ENCODE assay signal across 29 cellular contexts in genomic region chr10:82396886-82397285, GRCh38.
"Had no signal": no experiment of that assay in that cellular context is flagged by ENCODE, and none has a peak within 500 bp of the region (broad histone marks: within the 10 kb centered on the region; RNA-seq: fewer than 3 reads in every experiment).

No MANE protein-coding gene starts in this region.

- H3K4me3 Mint-ChIP-seq: dendritic cell treated with granulocyte-macrophage colony-stimulating factor and Interleukin-4, amounts not matched to agents 40 ng/mL and 50 ng/mL, for 4 days; mesothelial cell of epicardium; naive B cell; natural killer cell treated with Interleukin-12 subunit alpha and Interleukin-12 subunit beta and Interleukin-15 and Interleukin-18, amount 100 ng/mL, for 72 hours; neural progenitor cell; stimulated activated naive CD8-positive, alpha-beta T cell treated with anti-CD3 and anti-CD28 coated beads, Interleukin-15, amount 100 ng/mL, for 72 hours had no signal

- H3K9me3 Mint-ChIP-seq: dendritic cell treated with granulocyte-macrophage colony-stimulating factor and Interleukin-4, amounts not matched to agents 40 ng/mL and 50 ng/mL, for 4 days; mesothelial cell of epicardium; neural progenitor cell had no signal

- H3K27me3 ChIP-seq: colonic mucosa, esophagus muscularis mucosa, foreskin keratinocyte, gastroesophageal sphincter, neural progenitor cell, right atrium auricular region, suprapubic skin, transverse colon, vagina had no signal

- H3K27ac Mint-ChIP-seq: dendritic cell treated with granulocyte-macrophage colony-stimulating factor and Interleukin-4, amounts not matched to agents 40 ng/mL and 50 ng/mL, for 4 days; mesothelial cell of epicardium; naive B cell; natural killer cell treated with Interleukin-12 subunit alpha and Interleukin-12 subunit beta and Interleukin-15 and Interleukin-18, amount 100 ng/mL, for 72 hours; progenitor cell of endocrine pancreas; stimulated activated naive CD8-positive, alpha-beta T cell treated with anti-CD3 and anti-CD28 coated beads, Interleukin-15, amount 100 ng/mL, for 72 hours had no signal

- H3K4me3 ChIP-seq: colonic mucosa, esophagus muscularis mucosa, gastroesophageal sphincter, lower lobe of right lung, mucosa of descending colon, neural progenitor cell, right atrium auricular region, smooth muscle cell, suprapubic skin, transverse colon, vagina had no signal

- H3K9me3 ChIP-seq: colonic mucosa, esophagus muscularis mucosa, gastroesophageal sphincter, lower lobe of right lung, mucosa of descending colon, right atrium auricular region, suprapubic skin, transverse colon, vagina had no signal

- H3K4me1 Mint-ChIP-seq: naive B cell; stimulated activated naive CD8-positive, alpha-beta T cell treated with anti-CD3 and anti-CD28 coated beads, Interleukin-15, amount 100 ng/mL, for 72 hours had no signal

- H3K9ac ChIP-seq: neural progenitor cell, parathyroid adenoma had no signal

- ATAC-seq: foreskin keratinocyte; gastroesophageal sphincter; left ventricle myocardium superior; lower lobe of right lung; mucosa of descending colon; natural killer cell treated with Interleukin-12 subunit alpha and Interleukin-12 subunit beta and Interleukin-15 and Interleukin-18, amount 100 ng/mL, for 72 hours; sciatic nerve; stimulated activated naive CD8-positive, alpha-beta T cell treated with anti-CD3 and anti-CD28 coated beads, Interleukin-15, amount 100 ng/mL, for 72 hours had no signal

- H3K4me1 ChIP-seq: colonic mucosa, esophagus muscularis mucosa, foreskin keratinocyte, gastroesophageal sphincter, lower lobe of right lung, parathyroid adenoma, right atrium auricular region, suprapubic skin, transverse colon, vagina had no signal

- H3K27ac ChIP-seq: colonic mucosa, esophagus muscularis mucosa, foreskin keratinocyte, gastroesophageal sphincter, lower lobe of right lung, neural progenitor cell, parathyroid adenoma, right atrium auricular region, suprapubic skin, transverse colon, vagina had no signal

- H3K27me3 Mint-ChIP-seq: dendritic cell treated with granulocyte-macrophage colony-stimulating factor and Interleukin-4, amounts not matched to agents 40 ng/mL and 50 ng/mL, for 4 days; naive B cell; natural killer cell treated with Interleukin-12 subunit alpha and Interleukin-12 subunit beta and Interleukin-15 and Interleukin-18, amount 100 ng/mL, for 72 hours; progenitor cell of endocrine pancreas; stimulated activated naive CD8-positive, alpha-beta T cell treated with anti-CD3 and anti-CD28 coated beads, Interleukin-15, amount 100 ng/mL, for 72 hours had no signal

- DNase-seq: colonic mucosa; effector CD8-positive, alpha-beta T cell; foreskin keratinocyte; hypothalamus; left ventricle myocardium superior; lower lobe of right lung; mucosa of descending colon; naive B cell; occipital lobe; stimulated activated CD4-positive, alpha-beta T cell treated with anti-CD3 and anti-CD28 coated beads, Interleukin-12 subunit alpha, Interleukin-12 subunit beta, amount 100 ng/mL, for 4 hours; stimulated activated CD4-positive, alpha-beta T cell treated with anti-CD3 and anti-CD28 coated beads, Interleukin-1b, Interleukin-23, amount 100 ng/mL, for 48 hours; stimulated activated CD4-positive, alpha-beta T cell treated with anti-CD3 and anti-CD28 coated beads, Interleukin-4, amount 100 ng/mL, for 1 hour; stimulated activated CD8-positive, alpha-beta memory T cell treated with anti-CD3 and anti-CD28 coated beads, Interleukin-4, amount 100 ng/mL, for 48 hours; stimulated activated naive CD4-positive, alpha-beta T cell; stimulated activated naive CD8-positive, alpha-beta T cell treated with anti-CD3 and anti-CD28 coated beads, Interleukin-15, amount 100 ng/mL, for 72 hours; transverse colon had no signal

- H3K36me3 ChIP-seq: colonic mucosa, esophagus muscularis mucosa, gastroesophageal sphincter, lower lobe of right lung, neural progenitor cell, right atrium auricular region, suprapubic skin, transverse colon, vagina had no signal

- H3K36me3 Mint-ChIP-seq: mesothelial cell of epicardium; naive B cell; natural killer cell treated with Interleukin-12 subunit alpha and Interleukin-12 subunit beta and Interleukin-15 and Interleukin-18, amount 100 ng/mL, for 72 hours; neural progenitor cell had no signal
